ENCODE assay signal across 8 cellular contexts in the genomic region with DNA sequence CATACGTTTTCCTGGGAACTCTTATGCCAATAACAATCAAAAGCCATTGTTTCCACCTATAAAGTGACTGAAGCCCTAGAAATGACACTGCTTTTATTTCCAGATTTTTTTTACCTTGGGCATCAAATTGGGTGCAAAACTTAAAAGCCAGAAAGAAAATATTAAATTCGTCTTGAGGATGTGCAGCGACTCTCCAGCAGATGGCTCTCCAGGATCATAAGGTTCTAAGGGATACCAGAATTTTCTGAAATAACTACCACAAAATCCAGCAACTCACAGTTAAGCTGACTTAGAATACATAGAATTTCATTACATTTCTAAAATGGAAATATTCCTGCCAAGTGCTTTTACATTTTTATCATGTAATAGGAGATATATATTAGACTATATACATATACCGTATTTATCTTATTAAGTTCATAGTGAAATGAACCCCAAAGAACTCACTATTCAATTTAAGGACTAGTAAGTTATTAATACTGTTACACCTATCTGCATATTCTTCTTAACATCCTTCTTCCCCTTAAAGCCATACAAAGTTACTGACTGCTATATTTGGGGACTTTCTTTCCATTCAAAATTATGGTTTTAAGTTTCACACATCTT. TPM values are rescaled to one million over a fixed set of nuclear protein-coding genes. Genes with fewer than 3 reads are reported as not detected.
A peak's percentile ranks its signal among the peaks of the same experiment; 100 is the strongest.
DNase-seq lines count a peak whose midpoint lies in the region; ATAC-seq and TF ChIP-seq lines count a peak whose summit lies in the region.

No MANE protein-coding gene starts in this region.

- no peaks in the 10 kb centered on the region for H3K36me3 Mint-ChIP-seq in immature natural killer cell

- ATAC-seq in GM18517 (IDR thresholded peaks at IDR 0.05; ENCODE audit: unreplicated experiment): no peak

- no peaks in the 10 kb centered on the region for H3K9me3 Mint-ChIP-seq in immature natural killer cell

- TF ChIP-seq RAD21 in Ishikawa (IDR thresholded peaks at IDR 0.05; ENCODE audit: low read depth): peak; percentile 86

- no peak overlapping the region for H3K27ac Mint-ChIP-seq in immature natural killer cell

- TF ChIP-seq CTCF in astrocyte of the spinal cord (IDR thresholded peaks at IDR 0.05; ENCODE audit: low read depth, low read length): peak; percentile 78

- TF ChIP-seq EP300 in Ishikawa (IDR thresholded peaks at IDR 0.05; ENCODE audit: borderline replicate concordance): no peak

- H3K4me3 ChIP-seq in astrocyte of the spinal cord (ENCODE audit: low read depth, low read length): no peak overlapping the region

- peaks cover 2 to 17% (median 3%) of the 10 kb centered on the region in 3 donors for H3K27me3 Mint-ChIP-seq in immature natural killer cell (ENCODE audit: low read depth in 3 of 3)

- in situ Hi-C loops in astrocyte of the spinal cord (cut with HindIII; ENCODE audit: low sequenced_read_pairs): no loop called here

- no peaks in the 10 kb centered on the region for H3K4me1 Mint-ChIP-seq in immature natural killer cell

- H3K4me3 Mint-ChIP-seq in immature natural killer cell: no peak overlapping the region

- DNase-seq in Daoy (ENCODE audit: low read depth) (peak; percentile 62), OCI-M1 (lab: John Stamatoyannopoulos, UW) (peak; percentile 66), astrocyte of the spinal cord (ENCODE audit: low read depth, low spot score) (peak; percentile 78), immature natural killer cell (peak; percentile 7 to 35 (median 13)), NCI-H774 (lab: John Stamatoyannopoulos, UW) (no peak)
- peak; percentile 10 for DNase-seq in stimulated activated CD4-positive, alpha-beta T cell treated with anti-CD3 and anti-CD28 coated beads, Interleukin-4, amount 100 ng/mL, for 1 hour

TF ChIP-seq in Ishikawa, 13 proteins besides CTCF, POLR2A, EP300 and RAD21:
- TF ChIP-seq TEAD4 (IDR thresholded peaks at IDR 0.05) (no peak), TAF1 (IDR thresholded peaks at IDR 0.05; ENCODE audit: low read depth) (no peak), ZBTB7A (IDR thresholded peaks at IDR 0.05; ENCODE audit: low read depth) (no peak), FOXM1 (IDR thresholded peaks at IDR 0.05; ENCODE audit: borderline replicate concordance, low read depth) (no peak), CREB1 (IDR thresholded peaks at IDR 0.05; ENCODE audit: low read depth) (no peak), CEBPB (IDR thresholded peaks at IDR 0.05) (no peak), YY1 (IDR thresholded peaks at IDR 0.05; ENCODE audit: low read depth) (no peak), EGR1 (IDR thresholded peaks at IDR 0.05) (no peak), NFIC (IDR thresholded peaks at IDR 0.05) (no peak), TCF12 (IDR thresholded peaks at IDR 0.05; ENCODE audit: low read depth) (no peak)
- TF ChIP-seq, protein P1, sequence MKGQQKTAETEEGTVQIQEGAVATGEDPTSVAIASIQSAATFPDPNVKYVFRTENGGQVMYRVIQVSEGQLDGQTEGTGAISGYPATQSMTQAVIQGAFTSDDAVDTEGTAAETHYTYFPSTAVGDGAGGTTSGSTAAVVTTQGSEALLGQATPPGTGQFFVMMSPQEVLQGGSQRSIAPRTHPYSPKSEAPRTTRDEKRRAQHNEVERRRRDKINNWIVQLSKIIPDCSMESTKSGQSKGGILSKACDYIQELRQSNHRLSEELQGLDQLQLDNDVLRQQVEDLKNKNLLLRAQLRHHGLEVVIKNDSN (IDR thresholded peaks at IDR 0.05): no peak
- TF ChIP-seq, protein P2, sequence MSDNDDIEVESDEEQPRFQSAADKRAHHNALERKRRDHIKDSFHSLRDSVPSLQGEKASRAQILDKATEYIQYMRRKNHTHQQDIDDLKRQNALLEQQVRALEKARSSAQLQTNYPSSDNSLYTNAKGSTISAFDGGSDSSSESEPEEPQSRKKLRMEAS (IDR thresholded peaks at IDR 0.05): no peak
- TF ChIP-seq, protein P3, sequence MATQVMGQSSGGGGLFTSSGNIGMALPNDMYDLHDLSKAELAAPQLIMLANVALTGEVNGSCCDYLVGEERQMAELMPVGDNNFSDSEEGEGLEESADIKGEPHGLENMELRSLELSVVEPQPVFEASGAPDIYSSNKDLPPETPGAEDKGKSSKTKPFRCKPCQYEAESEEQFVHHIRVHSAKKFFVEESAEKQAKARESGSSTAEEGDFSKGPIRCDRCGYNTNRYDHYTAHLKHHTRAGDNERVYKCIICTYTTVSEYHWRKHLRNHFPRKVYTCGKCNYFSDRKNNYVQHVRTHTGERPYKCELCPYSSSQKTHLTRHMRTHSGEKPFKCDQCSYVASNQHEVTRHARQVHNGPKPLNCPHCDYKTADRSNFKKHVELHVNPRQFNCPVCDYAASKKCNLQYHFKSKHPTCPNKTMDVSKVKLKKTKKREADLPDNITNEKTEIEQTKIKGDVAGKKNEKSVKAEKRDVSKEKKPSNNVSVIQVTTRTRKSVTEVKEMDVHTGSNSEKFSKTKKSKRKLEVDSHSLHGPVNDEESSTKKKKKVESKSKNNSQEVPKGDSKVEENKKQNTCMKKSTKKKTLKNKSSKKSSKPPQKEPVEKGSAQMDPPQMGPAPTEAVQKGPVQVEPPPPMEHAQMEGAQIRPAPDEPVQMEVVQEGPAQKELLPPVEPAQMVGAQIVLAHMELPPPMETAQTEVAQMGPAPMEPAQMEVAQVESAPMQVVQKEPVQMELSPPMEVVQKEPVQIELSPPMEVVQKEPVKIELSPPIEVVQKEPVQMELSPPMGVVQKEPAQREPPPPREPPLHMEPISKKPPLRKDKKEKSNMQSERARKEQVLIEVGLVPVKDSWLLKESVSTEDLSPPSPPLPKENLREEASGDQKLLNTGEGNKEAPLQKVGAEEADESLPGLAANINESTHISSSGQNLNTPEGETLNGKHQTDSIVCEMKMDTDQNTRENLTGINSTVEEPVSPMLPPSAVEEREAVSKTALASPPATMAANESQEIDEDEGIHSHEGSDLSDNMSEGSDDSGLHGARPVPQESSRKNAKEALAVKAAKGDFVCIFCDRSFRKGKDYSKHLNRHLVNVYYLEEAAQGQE (IDR thresholded peaks at IDR 0.05; ENCODE audit: low read depth): no peak

RNA-seq across cellular contexts. Expression of a gene that starts 44.0 kb away (rescaled TPM):
- total RNA-seq in Daoy (2014; rRNA removed; shearing (Covaris generic)): 2.9 and 3.3 TPM in 2 replicates
- 1 to 10 TPM in 1 of 3 donors, not detected in 2; 1.8 TPM for polyA plus RNA-seq in immature natural killer cell
